In genomic region chr14:51507556-51508511, GRCh38 we compare ENCODE assay signal across 9 cellular contexts.
DNase-seq lines count a peak whose midpoint lies in the region; ATAC-seq and TF ChIP-seq lines count a peak whose summit lies in the region.
"Had no signal": no experiment of that assay in that cellular context is flagged by ENCODE, and none has a peak within 500 bp of the region (broad histone marks: within the 10 kb centered on the region; RNA-seq: fewer than 3 reads in every experiment).

No MANE protein-coding gene starts in this region.

- peak overlapping the region; percentile 37 for H3K9ac ChIP-seq in adipocyte (ENCODE audit: low read length)

- in situ Hi-C loops in HAP-1 (cut with MboI; ENCODE audit: low sequenced_read_pairs): no loop called here

- DNase-seq in HAP-1 (ENCODE audit: low spot score in 2 of 2) (peak; percentile 90 to 98), adipocyte (ENCODE audit: low read depth) (peak; percentile 78), right cardiac atrium (peak; percentile 56 to 86 (median 84)), stomach (no peak), NCI-H526 treated with DMSO at 0.1 percent for 48 hours (lab: John Stamatoyannopoulos, UW) (no peak)
- DNase-seq: T-helper 1 cell had no signal

- H3K4me3 ChIP-seq in HAP-1 (no peak overlapping the region), adipocyte (ENCODE audit: low read length) (peak overlapping the region; percentile 11), right cardiac atrium (ENCODE audit: low read length) (no peak overlapping the region), stomach (no peak overlapping the region)

- H3K27me3 ChIP-seq in HAP-1 (ENCODE audit: low read depth) (no peaks in the 10 kb centered on the region), adipocyte (replicated peaks; ENCODE audit: control insufficient read depth, insufficient read depth, low read length) (no peaks in the 10 kb centered on the region), right cardiac atrium (ENCODE audit: control insufficient read depth, insufficient read depth) (no peaks in the 10 kb centered on the region), stomach (no peaks in the 10 kb centered on the region)

- 34% methylated on average over 15 of the region's 15 CpGs for WGBS in right cardiac atrium
- 29 to 50% (median 40%) methylated on average over 14 to 15 of the region's 15 CpGs for WGBS in stomach, 5 donors

- H3K36me3 ChIP-seq in HAP-1 (replicated peaks) (no peaks in the 10 kb centered on the region), adipocyte (ENCODE audit: control insufficient read depth, insufficient read depth, low read length, severe bottlenecking) (no peaks in the 10 kb centered on the region), stomach (no peaks in the 10 kb centered on the region)

- no peak for TF ChIP-seq EP300 in stomach (IDR thresholded peaks at IDR 0.05)

- intact Hi-C loops in right cardiac atrium (cut with DNase I) (no loop called here), stomach (cut with DNase I; ENCODE audit: low total_unique reads) (no loop called here)

- no peak for TF ChIP-seq CTCF in stomach (IDR thresholded peaks at IDR 0.05)

- no peak for TF ChIP-seq POLR2A in stomach (IDR thresholded peaks at IDR 0.05)

- no peaks in the 10 kb centered on the region for H3K9me3 ChIP-seq in HAP-1
- no peaks in the 10 kb centered on the region for H3K9me3 ChIP-seq in adipocyte (ENCODE audit: control insufficient read depth, low read length)
- no peaks in the 10 kb centered on the region for H3K9me3 ChIP-seq in right cardiac atrium (ENCODE audit: control insufficient read depth, low read length)
- no peaks in the 10 kb centered on the region for H3K9me3 ChIP-seq in stomach

- H3K27ac ChIP-seq in right cardiac atrium (ENCODE audit: low read length): no peak overlapping the region
- peak overlapping the region; percentile 25 to 72 (median 56) for H3K27ac ChIP-seq in stomach

- peak; percentile 69 to 87 for ATAC-seq in right cardiac atrium
- no peak for ATAC-seq in HG02798 (IDR thresholded peaks at IDR 0.05; ENCODE audit: poor library complexity, unreplicated experiment)
- ATAC-seq in HG03175 (IDR thresholded peaks at IDR 0.05; ENCODE audit: unreplicated experiment): no peak
- no peak for ATAC-seq in GM21825 (IDR thresholded peaks at IDR 0.05; ENCODE audit: unreplicated experiment)

- H3K4me1 ChIP-seq in HAP-1 (peaks cover 21% of the 10 kb centered on the region), adipocyte (ENCODE audit: control insufficient read depth, insufficient read depth, low read length) (peaks cover 19% of the 10 kb centered on the region), right cardiac atrium (ENCODE audit: control insufficient read depth, insufficient read depth, low read length) (no peaks in the 10 kb centered on the region), stomach (peaks cover 11 to 17% (median 14%) of the 10 kb centered on the region in 4 donors)

Comparison
In these comparisons a context has a peak if more than half of its experiments do, and no peak if none do; other contexts are left out.
1. DNase-seq: peak in HAP-1 (2 of 2), adipocyte (single experiment) and right cardiac atrium (3 of 3); none in stomach (single experiment) and NCI-H526 treated with DMSO at 0.1 percent for 48 hours (single experiment).
2. ATAC-seq: peak in right cardiac atrium (2 of 2); none in HG02798 (single experiment), HG03175 (single experiment) and GM21825 (single experiment).